In genomic region chr14:70152081-70152480, GRCh38 we compare ENCODE assay signal across 9 cellular contexts. TPM values are rescaled to one million over a fixed set of nuclear protein-coding genes. Genes with fewer than 3 reads are reported as not detected.
"Had no signal": no experiment of that assay in that cellular context is flagged by ENCODE, and none has a peak within 500 bp of the region (broad histone marks: within the 10 kb centered on the region; RNA-seq: fewer than 3 reads in every experiment).

No MANE protein-coding gene starts in this region.

- DNase-seq: GM23248, GOT3, H7, HCEC 1CT, KBM-7 had no signal

- H3K9me3 Mint-ChIP-seq: IgD-negative memory B cell had no signal

- ATAC-seq: HepG2 had no signal

- H3K4me3 Mint-ChIP-seq: IgD-negative memory B cell had no signal

- H3K9ac ChIP-seq: GM23248 had no signal

- H3K36me3 Mint-ChIP-seq: IgD-negative memory B cell had no signal

- H3K4me3 ChIP-seq: GM23248 had no signal

- H3K27ac ChIP-seq: GM23248, HL-60 had no signal

- H2AFZ ChIP-seq: GM23248 had no signal

- H3K27ac Mint-ChIP-seq: IgD-negative memory B cell had no signal

RNA-seq across cellular contexts. Expression of gene SLC8A3, which starts 36.7 kb away (rescaled TPM):
- total RNA-seq: GM23248, H4 had no signal
- polyA plus RNA-seq: GM23248, IgD-negative memory B cell had no signal
